Comparison of ENCODE assay signal across 19 cellular contexts in genomic region chr12:110680032-110680431, GRCh38. TPM values are rescaled to one million over a fixed set of nuclear protein-coding genes. Genes with fewer than 3 reads are reported as not detected.
DNase-seq lines count a peak whose midpoint lies in the region; ATAC-seq, FAIRE-seq and TF ChIP-seq lines count a peak whose summit lies in the region.
"Had no signal": no experiment of that assay in that cellular context is flagged by ENCODE, and none has a peak within 500 bp of the region (broad histone marks: within the 10 kb centered on the region; RNA-seq: fewer than 3 reads in every experiment).

No MANE protein-coding gene starts in this region.

- H3K4me1 ChIP-seq in esophagus squamous epithelium, result peaks cover 0 to 7% (median 0%) of the 10 kb centered on the region in 3 donors
- H3K4me1 ChIP-seq: A549 had no signal

- CTCF ChIA-PET in activated naive CD4-positive, alpha-beta T cell treated with anti-CD3 and anti-CD28 coated beads, Interleukin-2, amount 10 ng/mL, durations not matched to agents 7 days and 5 days (lab: Charles Lee), result no interaction called here

- H3K27me3 ChIP-seq in bronchial epithelial cell (ENCODE audit: control insufficient read depth, insufficient read depth, low read length) (no peaks in the 10 kb centered on the region), esophagus squamous epithelium (no peaks in the 10 kb centered on the region)

- no peak for ATAC-seq in stimulated activated memory B cell treated with anti-CD40 and anti-IgM and Interleukin-4, amounts not matched to agents 10 μg/mL and 1 μg/mL and 100 μg/mL, for 72 hours
- ATAC-seq: A549 had no signal

- H3K4me3 Mint-ChIP-seq in activated naive CD4-positive, alpha-beta T cell treated with anti-CD3 and anti-CD28 coated beads, Interleukin-2, amount 10 ng/mL, durations not matched to agents 7 days and 5 days, result no peak overlapping the region
- no peak overlapping the region for H3K4me3 Mint-ChIP-seq in stimulated activated memory B cell treated with anti-CD40 and anti-IgM and Interleukin-4, amounts not matched to agents 10 μg/mL and 1 μg/mL and 100 μg/mL, for 72 hours

- H3K27ac Mint-ChIP-seq in activated naive CD4-positive, alpha-beta T cell treated with anti-CD3 and anti-CD28 coated beads, Interleukin-2, amount 10 ng/mL, durations not matched to agents 7 days and 5 days, result peak overlapping the region; percentile 1
- H3K27ac Mint-ChIP-seq in stimulated activated memory B cell treated with anti-CD40 and anti-IgM and Interleukin-4, amounts not matched to agents 10 μg/mL and 1 μg/mL and 100 μg/mL, for 72 hours, result peak overlapping the region; percentile 80

- peaks cover 42% of the 10 kb centered on the region for H3K36me3 Mint-ChIP-seq in activated naive CD4-positive, alpha-beta T cell treated with anti-CD3 and anti-CD28 coated beads, Interleukin-2, amount 10 ng/mL, durations not matched to agents 7 days and 5 days
- H3K36me3 Mint-ChIP-seq in stimulated activated memory B cell treated with anti-CD40 and anti-IgM and Interleukin-4, amounts not matched to agents 10 μg/mL and 1 μg/mL and 100 μg/mL, for 72 hours, result peaks cover 53% of the 10 kb centered on the region

- no peak for DNase-seq in activated naive CD4-positive, alpha-beta T cell treated with anti-CD3 and anti-CD28 coated beads, Interleukin-2, amount 10 ng/mL, durations not matched to agents 7 days and 5 days
- no peak for DNase-seq in activated naive CD4-positive, alpha-beta T cell treated with Interleukin-2 at 50 U/mL for 16 hours
- DNase-seq in GM19239 (ENCODE audit: insufficient read length, low spot score) (no peak), bronchial epithelial cell (ENCODE audit: low read depth) (peak; percentile 4), NCI-H2081 (lab: John Stamatoyannopoulos, UW) (no peak), medulla oblongata (ENCODE audit: extremely low spot score) (no peak), esophagus squamous epithelium (lab: John Stamatoyannopoulos, UW) (no peak)
- DNase-seq: CD4-positive, alpha-beta memory T cell; DMS79 treated with DMSO at 0.1 percent for 48 hours; GF-D8; IMR-90; NCI-H1417 treated with DMSO at 0.1 percent for 48 hours; NCI-H2029; NCI-H510A treated with DMSO at 0.1 percent for 48 hours had no signal

- H3K36me3 ChIP-seq in bronchial epithelial cell (ENCODE audit: control insufficient read depth, insufficient read depth, low read length) (no peaks in the 10 kb centered on the region), esophagus squamous epithelium (no peaks in the 10 kb centered on the region)

- H3K9me3 ChIP-seq in esophagus squamous epithelium, result no peaks in the 10 kb centered on the region
- H3K9me3 ChIP-seq: A549 had no signal

- TF ChIP-seq POLR2A in esophagus squamous epithelium (IDR thresholded peaks at IDR 0.05), result no peak

- WGBS in esophagus squamous epithelium, 2 donors, result 71 to 80% methylated on average over 1 of the region's 1 CpG

- no peak overlapping the region for H3K27ac ChIP-seq in esophagus squamous epithelium
- H3K27ac ChIP-seq: A549, SK-N-MC had no signal

- no peaks in the 10 kb centered on the region for H3K27me3 Mint-ChIP-seq in activated naive CD4-positive, alpha-beta T cell treated with anti-CD3 and anti-CD28 coated beads, Interleukin-2, amount 10 ng/mL, durations not matched to agents 7 days and 5 days
- H3K27me3 Mint-ChIP-seq in stimulated activated memory B cell treated with anti-CD40 and anti-IgM and Interleukin-4, amounts not matched to agents 10 μg/mL and 1 μg/mL and 100 μg/mL, for 72 hours, result no peaks in the 10 kb centered on the region
- H3K27me3 Mint-ChIP-seq: CD4-positive, alpha-beta memory T cell had no signal

- FAIRE-seq in GM19239 (lab: Jason Lieb, UNC) (peak; percentile 11), bronchial epithelial cell (lab: Jason Lieb, UNC) (no peak)
- FAIRE-seq: A549, D721Med, H54 had no signal

- H3K4me3 ChIP-seq in bronchial epithelial cell (ENCODE audit: low read depth, low read length) (no peak overlapping the region), esophagus squamous epithelium (no peak overlapping the region)
- H3K4me3 ChIP-seq: A549, SK-N-MC had no signal

- peaks cover 36% of the 10 kb centered on the region for H3K4me1 Mint-ChIP-seq in activated naive CD4-positive, alpha-beta T cell treated with anti-CD3 and anti-CD28 coated beads, Interleukin-2, amount 10 ng/mL, durations not matched to agents 7 days and 5 days
- H3K4me1 Mint-ChIP-seq in stimulated activated memory B cell treated with anti-CD40 and anti-IgM and Interleukin-4, amounts not matched to agents 10 μg/mL and 1 μg/mL and 100 μg/mL, for 72 hours, result peaks cover 79% of the 10 kb centered on the region

- TF ChIP-seq CTCF in bronchial epithelial cell (IDR thresholded peaks at IDR 0.05; ENCODE audit: insufficient read depth, low read length, severe bottlenecking) (no peak), esophagus squamous epithelium (IDR thresholded peaks at IDR 0.05) (no peak)

- intact Hi-C loops in esophagus squamous epithelium (cut with DNase I), result no loop called here

- no peaks in the 10 kb centered on the region for H3K9me3 Mint-ChIP-seq in activated naive CD4-positive, alpha-beta T cell treated with anti-CD3 and anti-CD28 coated beads, Interleukin-2, amount 10 ng/mL, durations not matched to agents 7 days and 5 days
- H3K9me3 Mint-ChIP-seq in stimulated activated memory B cell treated with anti-CD40 and anti-IgM and Interleukin-4, amounts not matched to agents 10 μg/mL and 1 μg/mL and 100 μg/mL, for 72 hours, result no peaks in the 10 kb centered on the region

RNA-seq across cellular contexts. Expression of gene HVCN1, which starts 8.9 kb away (rescaled TPM):
- total RNA-seq in bronchial epithelial cell, result 0.53 and 0.77 TPM in 2 replicates
- total RNA-seq in esophagus squamous epithelium, result 1 to 10 TPM; 1.0 to 5.7 (median 1.7) TPM
